Comparison of ENCODE assay signal across 8 cellular contexts in the genomic region with DNA sequence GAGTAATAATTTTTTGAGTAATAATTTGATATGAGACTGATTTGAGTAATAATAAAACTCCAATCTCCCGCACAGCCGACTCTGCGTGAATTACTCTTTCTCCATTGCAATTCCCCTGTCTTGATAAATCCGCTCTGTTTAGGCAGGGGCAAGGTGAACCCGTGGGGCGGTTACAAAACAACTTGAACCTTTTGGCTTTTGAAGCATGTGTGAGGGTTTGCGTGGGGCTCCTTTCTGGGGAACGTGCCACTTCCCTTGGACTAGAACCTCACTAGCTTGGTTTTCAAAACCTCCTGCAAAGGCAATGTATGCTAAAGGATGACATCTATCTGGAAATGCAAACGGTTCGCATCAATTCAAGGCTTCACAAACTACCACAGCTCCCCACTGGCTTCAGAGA. TPM values are rescaled to one million over a fixed set of nuclear protein-coding genes. Genes with fewer than 3 reads are reported as not detected.
A peak's percentile ranks its signal among the peaks of the same experiment; 100 is the strongest.
DNase-seq lines count a peak whose midpoint lies in the region; ATAC-seq lines count a peak whose summit lies in the region.

No MANE protein-coding gene starts in this region.

- H3K4me3 ChIP-seq in iPS-15b (ENCODE audit: low read depth, low read length) = peak overlapping the region; percentile 68

- H3K27me3 Mint-ChIP-seq in activated CD4-positive, alpha-beta memory T cell treated with anti-CD3 and anti-CD28 coated beads, Interleukin-2, amount 10 ng/mL, durations not matched to agents 7 days and 5 days = no peaks in the 10 kb centered on the region

- peaks cover 3% of the 10 kb centered on the region for H3K9me3 Mint-ChIP-seq in activated CD4-positive, alpha-beta memory T cell treated with anti-CD3 and anti-CD28 coated beads, Interleukin-2, amount 10 ng/mL, durations not matched to agents 7 days and 5 days
- no peaks in the 10 kb centered on the region for H3K9me3 Mint-ChIP-seq in stimulated activated effector memory CD8-positive, alpha-beta T cell treated with anti-CD3 and anti-CD28 coated beads, Interleukin-12 subunit alpha, Interleukin-12 subunit beta, amount 100 ng/mL, for 72 hours

- no peak for ATAC-seq in stimulated activated effector memory CD8-positive, alpha-beta T cell treated with anti-CD3 and anti-CD28 coated beads, Interleukin-12 subunit alpha, Interleukin-12 subunit beta, amount 100 ng/mL, for 72 hours
- ATAC-seq in GM21423 (IDR thresholded peaks at IDR 0.05; ENCODE audit: unreplicated experiment) (no peak), GM18870 (IDR thresholded peaks at IDR 0.05; ENCODE audit: unreplicated experiment) (no peak), HG02798 (IDR thresholded peaks at IDR 0.05; ENCODE audit: poor library complexity, unreplicated experiment) (no peak)

- H3K4me1 Mint-ChIP-seq in activated CD4-positive, alpha-beta memory T cell treated with anti-CD3 and anti-CD28 coated beads, Interleukin-2, amount 10 ng/mL, durations not matched to agents 7 days and 5 days = peaks cover 26% of the 10 kb centered on the region
- peaks cover 22% of the 10 kb centered on the region for H3K4me1 Mint-ChIP-seq in stimulated activated effector memory CD8-positive, alpha-beta T cell treated with anti-CD3 and anti-CD28 coated beads, Interleukin-12 subunit alpha, Interleukin-12 subunit beta, amount 100 ng/mL, for 72 hours

- H3K36me3 ChIP-seq in iPS-15b (ENCODE audit: control insufficient read depth, insufficient read depth, low read length) = no peaks in the 10 kb centered on the region

- no peaks in the 10 kb centered on the region for H3K9me3 ChIP-seq in iPS-15b (ENCODE audit: control insufficient read depth, insufficient read depth, low read length)

- H3K4me3 Mint-ChIP-seq in activated CD4-positive, alpha-beta memory T cell treated with anti-CD3 and anti-CD28 coated beads, Interleukin-2, amount 10 ng/mL, durations not matched to agents 7 days and 5 days = peak overlapping the region; percentile 77
- peak overlapping the region; percentile 81 for H3K4me3 Mint-ChIP-seq in stimulated activated effector memory CD8-positive, alpha-beta T cell treated with anti-CD3 and anti-CD28 coated beads, Interleukin-12 subunit alpha, Interleukin-12 subunit beta, amount 100 ng/mL, for 72 hours

- H3K9ac ChIP-seq in iPS-15b (ENCODE audit: low read depth, low read length) = no peak overlapping the region

- peak overlapping the region; percentile 92 for H3K27ac Mint-ChIP-seq in activated CD4-positive, alpha-beta memory T cell treated with anti-CD3 and anti-CD28 coated beads, Interleukin-2, amount 10 ng/mL, durations not matched to agents 7 days and 5 days
- peak overlapping the region; percentile 95 for H3K27ac Mint-ChIP-seq in stimulated activated effector memory CD8-positive, alpha-beta T cell treated with anti-CD3 and anti-CD28 coated beads, Interleukin-12 subunit alpha, Interleukin-12 subunit beta, amount 100 ng/mL, for 72 hours

- CTCF ChIA-PET in activated CD4-positive, alpha-beta memory T cell treated with anti-CD3 and anti-CD28 coated beads, Interleukin-2, amount 10 ng/mL, durations not matched to agents 7 days and 5 days (lab: Charles Lee) = interaction anchor here (0.8 to 3.9 kb wide), 7 partner anchors 8 to 275 kb away, joined by 3 to 27 read pairs (median 4); a partner anchor contains a TSS

- H3K36me3 Mint-ChIP-seq in activated CD4-positive, alpha-beta memory T cell treated with anti-CD3 and anti-CD28 coated beads, Interleukin-2, amount 10 ng/mL, durations not matched to agents 7 days and 5 days (ENCODE audit: low read depth) = peaks cover 8% of the 10 kb centered on the region
- peaks cover 10% of the 10 kb centered on the region for H3K36me3 Mint-ChIP-seq in stimulated activated effector memory CD8-positive, alpha-beta T cell treated with anti-CD3 and anti-CD28 coated beads, Interleukin-12 subunit alpha, Interleukin-12 subunit beta, amount 100 ng/mL, for 72 hours

- DNase-seq in NCI-H1694 (lab: John Stamatoyannopoulos, UW) = peak; percentile 5
- DNase-seq in NCI-H1694 treated with DMSO at 0.1 percent for 48 hours (lab: John Stamatoyannopoulos, UW) = no peak
- DNase-seq in activated CD4-positive, alpha-beta memory T cell treated with anti-CD3 and anti-CD28 coated beads, Interleukin-2, amount 10 ng/mL, durations not matched to agents 7 days and 5 days = no peak
- DNase-seq in stimulated activated effector memory CD8-positive, alpha-beta T cell treated with anti-CD3 and anti-CD28 coated beads, Interleukin-12 subunit alpha, Interleukin-12 subunit beta, amount 100 ng/mL, for 72 hours (ENCODE audit: low spot score in 2 of 2) = no peak

- H3K27me3 ChIP-seq in iPS-15b (ENCODE audit: control insufficient read depth, insufficient read depth, low read length) = peaks cover 12% of the 10 kb centered on the region

- peaks cover 6% of the 10 kb centered on the region for H3K4me1 ChIP-seq in iPS-15b (ENCODE audit: control insufficient read depth, insufficient read depth, low read length)

- POLR2A ChIA-PET in activated CD4-positive, alpha-beta memory T cell treated with anti-CD3 and anti-CD28 coated beads, Interleukin-2, amount 10 ng/mL, durations not matched to agents 7 days and 5 days (lab: Charles Lee) = interaction anchor here (0.9 to 2.6 kb wide), 10 partner anchors 11 to 226 kb away, joined by 3 to 24 read pairs (median 6); a partner anchor contains a TSS

RNA-seq across cellular contexts. Expression of a gene that starts 1.5 kb away (rescaled TPM):
- under 1 TPM; 0.30 to 0.68 TPM for total RNA-seq in activated CD4-positive, alpha-beta memory T cell treated with anti-CD3 and anti-CD28 coated beads, Interleukin-2, amount 10 ng/mL, durations not matched to agents 7 days and 5 days

RNA-seq across cellular contexts. Expression of a gene that starts 45.7 kb away (rescaled TPM):
- total RNA-seq in activated CD4-positive, alpha-beta memory T cell treated with anti-CD3 and anti-CD28 coated beads, Interleukin-2, amount 10 ng/mL, durations not matched to agents 7 days and 5 days = not detected
